8 cellular contexts compared by ENCODE assay signal in genomic region chr19:17077447-17078028, GRCh38. TPM values are rescaled to one million over a fixed set of nuclear protein-coding genes. Genes with fewer than 3 reads are reported as not detected.
DNase-seq lines count a peak whose midpoint lies in the region; ATAC-seq, FAIRE-seq and TF ChIP-seq lines count a peak whose summit lies in the region.

No MANE protein-coding gene starts in this region.

- POLR2A ChIA-PET in Panc1 (lab: Charles Lee): no interaction called here

- peak overlapping the region; percentile 76; the same call in 1 of the 2 replicates for H3K9ac ChIP-seq in ES-I3 (ENCODE audit: low read depth, low read length)

- FAIRE-seq in small intestine (lab: Jason Lieb, UNC): no peak

- H3K27ac ChIP-seq in Panc1 (ENCODE audit: low read length) (peak overlapping the region; percentile 76), epithelial cell of prostate (peak overlapping the region; percentile 54), small intestine (ENCODE audit: low read depth in 1 of 2, low read length in 1 of 2) (peak overlapping the region in 1 of 2 donors; percentile 1)

- H3K27me3 ChIP-seq in Panc1 (ENCODE audit: control insufficient read depth, insufficient read depth, low read length) (no peaks in the 10 kb centered on the region), small intestine (ENCODE audit: control insufficient read depth in 2 of 2, insufficient read depth in 2 of 2, low read length in 2 of 2) (no peaks in the 10 kb centered on the region)

- DNase-seq in Panc1 (ENCODE audit: low read depth, low spot score): no peak
- DNase-seq in epithelial cell of prostate (ENCODE audit: low read depth, low spot score): no peak
- no peak for DNase-seq in skeletal muscle cell (ENCODE audit: low read depth)
- DNase-seq in left lobe of liver (ENCODE audit: low spot score): no peak
- no peak for DNase-seq in small intestine
- DNase-seq in NCI-H524 (lab: John Stamatoyannopoulos, UW): no peak

- CTCF ChIA-PET in Panc1 (lab: Charles Lee): no interaction called here

- no TSS peak for BruUV-seq in Panc1 (replicated peaks; lab: Mats Ljungman, UMichigan)

- ATAC-seq in Panc1 (no peak), HG02678 (IDR thresholded peaks at IDR 0.05; ENCODE audit: unreplicated experiment) (no peak), left lobe of liver (no peak)

- TF ChIP-seq CTCF in Panc1 (IDR thresholded peaks at IDR 0.05): no peak

- H3K4me1 ChIP-seq in ES-I3 (ENCODE audit: insufficient read depth, low read length) (peaks cover 26% of the 10 kb centered on the region), Panc1 (ENCODE audit: control insufficient read depth, insufficient read depth, low read length) (peaks cover 32% of the 10 kb centered on the region), small intestine (ENCODE audit: control insufficient read depth in 2 of 2, insufficient read depth in 1 of 2, low read depth in 1 of 2, low read length in 1 of 2) (peaks cover 0 to 12% of the 10 kb centered on the region in 2 donors)

- 84 to 89% (median 85%) methylated on average over 17 of the region's 17 CpGs for WGBS in small intestine, 3 donors

- in situ Hi-C loops in Panc1 (cut with HindIII; ENCODE audit: low pct_unique_long_range_greater_than_20kb, low sequenced_read_pairs): no loop called here

- H3K4me3 ChIP-seq in Panc1 (ENCODE audit: low read depth in 2 of 2, low read length in 2 of 2) (peak overlapping the region; percentile 61 to 81), skeletal muscle cell (ENCODE audit: low read depth, low read length) (peak overlapping the region; percentile 83), small intestine (ENCODE audit: low read depth in 1 of 2, low read length in 2 of 2) (no peak overlapping the region)

- no peaks in the 10 kb centered on the region; the same call in 1 of the 2 replicates for H3K36me3 ChIP-seq in ES-I3 (ENCODE audit: insufficient read depth, low read length)
- no peaks in the 10 kb centered on the region for H3K36me3 ChIP-seq in Panc1 (ENCODE audit: control insufficient read depth, insufficient read depth, low read length)
- no peaks in the 10 kb centered on the region for H3K36me3 ChIP-seq in small intestine (ENCODE audit: control insufficient read depth in 2 of 2, insufficient read depth in 2 of 2, low read length in 2 of 2)

- H3K9me3 ChIP-seq in ES-I3 (ENCODE audit: control insufficient read depth, insufficient read depth, low read length) (no peaks in the 10 kb centered on the region), Panc1 (ENCODE audit: control insufficient read depth, insufficient read depth, low read depth, low read length) (no peaks in the 10 kb centered on the region), small intestine (ENCODE audit: control insufficient read depth, low read depth) (no peaks in the 10 kb centered on the region)

- intact Hi-C loops in Panc1 (cut with micrococcal nuclease; ENCODE audit: unreplicated experiment): no loop called here

RNA-seq across cellular contexts. Expression of gene MYO9B, which starts 2.0 kb away (rescaled TPM):
- total RNA-seq in Panc1 (2021; ENCODE audit: unreplicated experiment) (79.4 TPM), left lobe of liver (28.9 TPM)
- 91.4 TPM for polyA plus RNA-seq in Panc1 (2012; ENCODE audit: insufficient read length)
- polyA plus RNA-seq in small intestine: 10 to 100 TPM; 31.6 to 62.1 (median 53.2) TPM

RNA-seq across cellular contexts. Expression of gene HAUS8, which starts 2.3 kb away (rescaled TPM):
- total RNA-seq in Panc1 (2021; ENCODE audit: unreplicated experiment) (18.2 TPM), left lobe of liver (5.1 TPM)
- polyA plus RNA-seq in Panc1 (2012; ENCODE audit: insufficient read length): 11.2 TPM
- 10 to 100 TPM in 2 of 3 donors, 1 to 10 TPM in 1; 9.9 to 16.5 (median 16.5) TPM for polyA plus RNA-seq in small intestine

RNA-seq across cellular contexts. Expression of gene CPAMD8, which starts 50.9 kb away (rescaled TPM):
- 2.0 TPM for total RNA-seq in Panc1 (2021; ENCODE audit: unreplicated experiment)
- polyA plus RNA-seq in Panc1 (2012; ENCODE audit: insufficient read length): 1.9 TPM
- 1.3 TPM for total RNA-seq in left lobe of liver
- 1 to 10 TPM in 2 of 3 donors, under 1 TPM in 1; 0.45 to 7.1 (median 1.1) TPM for polyA plus RNA-seq in small intestine

Comparison
In these comparisons a context has a peak if more than half of its experiments do, and no peak if none do; other contexts are left out.
1. H3K4me3 ChIP-seq: peak in Panc1 (2 of 2) and skeletal muscle cell (single experiment); none in small intestine (0 of 2).